Comparison of ENCODE assay signal across 1 cellular context in genomic region chr12:96077081-96077480, GRCh38.
TF ChIP-seq lines count a peak whose summit lies in the region.

No MANE protein-coding gene starts in this region.

TF ChIP-seq in H1, 55 proteins besides CTCF, POLR2A, EP300 and RAD21:
- TF ChIP-seq CBX5 (IDR thresholded peaks at IDR 0.05; ENCODE audit: low read depth, low read length) = no peak
- no peak for TF ChIP-seq KDM1A (IDR thresholded peaks at IDR 0.05; ENCODE audit: borderline replicate concordance, low read length)
- no peak for TF ChIP-seq GABPA (IDR thresholded peaks at IDR 0.05; ENCODE audit: borderline replicate concordance, insufficient read depth, low read length)
- no peak for TF ChIP-seq CHD1 (IDR thresholded peaks at IDR 0.05; ENCODE audit: low read depth, low read length)
- no peak for TF ChIP-seq TAF7 (optimal IDR thresholded peaks at IDR 0.05; ENCODE audit: borderline replicate concordance, low read depth, low read length)
- TF ChIP-seq CREB1 (IDR thresholded peaks at IDR 0.05) = no peak
- no peak for TF ChIP-seq ATF3 (IDR thresholded peaks at IDR 0.05; ENCODE audit: insufficient read depth, low read depth, low read length)
- TF ChIP-seq ATF2 (IDR thresholded peaks at IDR 0.05; ENCODE audit: low read length) = no peak
- TF ChIP-seq SRF (IDR thresholded peaks at IDR 0.05; ENCODE audit: low read depth, low read length) = no peak
- no peak for TF ChIP-seq CHD2 (IDR thresholded peaks at IDR 0.05; ENCODE audit: low read length)
- TF ChIP-seq CTBP2 (IDR thresholded peaks at IDR 0.05; ENCODE audit: borderline replicate concordance, insufficient read depth, insufficient read length, low read length) = no peak
- TF ChIP-seq POU5F1 (IDR thresholded peaks at IDR 0.05; ENCODE audit: low read depth, low read length) = no peak
- no peak for TF ChIP-seq TCF12 (IDR thresholded peaks at IDR 0.05; ENCODE audit: low read depth, low read length)
- no peak for TF ChIP-seq RXRA (IDR thresholded peaks at IDR 0.05; ENCODE audit: insufficient read depth, low read depth, low read length)
- TF ChIP-seq HDAC2 (IDR thresholded peaks at IDR 0.05; ENCODE audit: borderline replicate concordance in 1 of 2, low read depth in 2 of 2, low read length in 2 of 2) = no peak
- TF ChIP-seq BCL11A (IDR thresholded peaks at IDR 0.05; ENCODE audit: low read depth in 2 of 2, low read length in 2 of 2) = no peak
- TF ChIP-seq YY1 (IDR thresholded peaks at IDR 0.05; ENCODE audit: low read depth, low read length) = no peak
- TF ChIP-seq POLR2AphosphoS5 (IDR thresholded peaks at IDR 0.05; ENCODE audit: low read depth, low read length) = no peak
- no peak for TF ChIP-seq SAP30 (IDR thresholded peaks at IDR 0.05; ENCODE audit: insufficient read depth, insufficient replicate concordance, low read length)
- no peak for TF ChIP-seq NANOG (IDR thresholded peaks at IDR 0.05; ENCODE audit: insufficient read depth, low read depth, low read length, poor library complexity, severe bottlenecking)
